Comparison of ENCODE assay signal across 10 cellular contexts in the genomic region with DNA sequence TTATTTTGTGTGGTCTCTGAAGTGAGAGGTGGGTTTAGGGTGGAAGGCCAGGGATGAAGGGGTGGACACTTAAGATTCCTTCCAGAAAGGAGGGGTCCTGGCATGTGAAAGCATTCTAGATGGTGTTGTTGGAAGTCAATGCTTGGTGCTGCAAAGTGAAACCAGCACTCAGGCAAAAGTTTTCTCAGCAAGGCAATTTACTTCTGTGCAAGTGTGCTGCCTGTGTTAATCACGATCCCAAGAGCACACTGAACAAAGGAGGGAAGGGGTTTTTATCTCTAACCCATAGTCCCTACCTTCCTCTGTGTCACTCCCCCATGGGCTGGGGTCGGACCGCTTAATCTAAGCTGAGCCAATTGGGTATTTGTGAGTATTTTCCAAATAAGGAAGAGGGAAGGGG. TPM values are rescaled to one million over a fixed set of nuclear protein-coding genes. Genes with fewer than 3 reads are reported as not detected.
DNase-seq lines count a peak whose midpoint lies in the region; FAIRE-seq and TF ChIP-seq lines count a peak whose summit lies in the region.
"Had no signal": no experiment of that assay in that cellular context is flagged by ENCODE, and none has a peak within 500 bp of the region (broad histone marks: within the 10 kb centered on the region; RNA-seq: fewer than 3 reads in every experiment).

No MANE protein-coding gene starts in this region.

- peaks cover 60 to 62% (median 61%) of the 10 kb centered on the region in 3 experiments for H3K36me3 Mint-ChIP-seq in H9 (ENCODE audit: insufficient read depth in 1 of 3, low read depth in 3 of 3)
- H3K36me3 Mint-ChIP-seq in astrocyte (ENCODE audit: low read depth, unreplicated experiment) = peaks cover 61% of the 10 kb centered on the region
- H3K36me3 Mint-ChIP-seq in mesothelial cell of epicardium = peaks cover 62% of the 10 kb centered on the region

- H3K4me1 ChIP-seq in H9 (ENCODE audit: insufficient read depth, low read length) (no peaks in the 10 kb centered on the region), astrocyte (ENCODE audit: insufficient read depth, low read length) (no peaks in the 10 kb centered on the region)

- H3K9me3 ChIP-seq in H9 (ENCODE audit: control insufficient read depth, low read depth, low read length) = peaks cover 54% of the 10 kb centered on the region
- H3K9me3 ChIP-seq in astrocyte (ENCODE audit: insufficient read depth, low read depth, low read length) = peaks cover 62% of the 10 kb centered on the region

- no peak overlapping the region for H2BK15ac ChIP-seq in H9 (ENCODE audit: low read depth, low read length)

- FAIRE-seq in astrocyte (lab: Jason Lieb, UNC) = no peak

- H4K5ac ChIP-seq in H9 (ENCODE audit: insufficient read length, low read depth, low read length) = no peak overlapping the region

- no peak overlapping the region for H2BK12ac ChIP-seq in H9 (ENCODE audit: insufficient read length, low read depth, low read length)

- no peak overlapping the region for H2BK120ac ChIP-seq in H9 (ENCODE audit: low read depth, low read length, poor library complexity, severe bottlenecking)

- H3K4ac ChIP-seq in H9 (ENCODE audit: low read depth, low read length) = no peak overlapping the region

- H3K36me3 ChIP-seq in astrocyte (ENCODE audit: insufficient read depth, low read length) = peaks cover 26% of the 10 kb centered on the region

- no peak overlapping the region for H3K14ac ChIP-seq in H9 (ENCODE audit: insufficient read depth, low read length)

- TF ChIP-seq CTCF in H9 (conservative IDR thresholded peaks at IDR 0.05) (no peak), astrocyte (IDR thresholded peaks at IDR 0.05; ENCODE audit: insufficient read depth, low read depth, low read length) (no peak), mesothelial cell of epicardium (IDR thresholded peaks at IDR 0.05; ENCODE audit: unreplicated experiment) (no peak), GM13977 (IDR thresholded peaks at IDR 0.05; ENCODE audit: extremely low read depth, insufficient read depth, missing control alignments) (no peak)

- H3K4me3 ChIP-seq in astrocyte (ENCODE audit: insufficient read depth, low read depth, low read length) = peak overlapping the region; percentile 96

- no peak overlapping the region for H2AK5ac ChIP-seq in H9 (ENCODE audit: insufficient read length, low read length)

- H3T11ph ChIP-seq in H9 (ENCODE audit: low read length) = no peak overlapping the region

- H2BK5ac ChIP-seq in H9 (ENCODE audit: insufficient read length, low read length) = no peak overlapping the region

- no peak overlapping the region for H2BK20ac ChIP-seq in H9 (ENCODE audit: low read depth, low read length, poor library complexity, severe bottlenecking)

- H4K91ac ChIP-seq in H9 (ENCODE audit: insufficient read length, low read depth, low read length) = no peak overlapping the region

- no peak overlapping the region for H3K9ac ChIP-seq in H9 (ENCODE audit: extremely low read depth, insufficient read length, low read length)
- H3K9ac ChIP-seq in astrocyte (ENCODE audit: low read length) = no peak overlapping the region

- H3K4me2 ChIP-seq in H9 (ENCODE audit: insufficient read depth, insufficient read length, low read length) (peak overlapping the region; percentile 82), astrocyte (ENCODE audit: low read length) (peak overlapping the region; percentile 95)

- H3K56ac ChIP-seq in H9 (ENCODE audit: insufficient read length, low read depth, low read length) = no peak overlapping the region

- H3K23me2 ChIP-seq in H9 (ENCODE audit: insufficient read length, low read depth, low read length, poor library complexity, severe bottlenecking) = no peaks in the 10 kb centered on the region

- no peak overlapping the region for H2AFZ ChIP-seq in H9 (ENCODE audit: low read length)
- no peak overlapping the region for H2AFZ ChIP-seq in astrocyte (ENCODE audit: low read depth, low read length)

- H3K4me1 Mint-ChIP-seq in H9 (peaks cover 7 to 13% of the 10 kb centered on the region in 2 experiments), astrocyte (ENCODE audit: low read depth, unreplicated experiment) (peaks cover 4% of the 10 kb centered on the region), mesothelial cell of epicardium (peaks cover 10% of the 10 kb centered on the region)

- H3K27me3 Mint-ChIP-seq in H9 (ENCODE audit: low read depth) (peaks cover 9% of the 10 kb centered on the region), astrocyte (ENCODE audit: low read depth, unreplicated experiment) (no peaks in the 10 kb centered on the region), mesothelial cell of epicardium (ENCODE audit: low read depth) (no peaks in the 10 kb centered on the region)

- H3K27me3 ChIP-seq in H9 (ENCODE audit: insufficient read depth, low read length) (no peaks in the 10 kb centered on the region), astrocyte (ENCODE audit: insufficient read depth, low read length) (no peaks in the 10 kb centered on the region)

- peak overlapping the region; percentile 93 to 99 for H3K4me3 Mint-ChIP-seq in H9
- H3K4me3 Mint-ChIP-seq in astrocyte (ENCODE audit: unreplicated experiment) = peak overlapping the region; percentile 98
- H3K4me3 Mint-ChIP-seq in mesothelial cell of epicardium = peak overlapping the region; percentile 92

- in situ Hi-C loops in GM13977 (cut with MboI; ENCODE audit: low pct_unique_long_range_greater_than_20kb, low sequenced_read_pairs, unreplicated experiment) = no loop called here

- no CpG with 5 or more reads among the region's 3 CpGs for WGBS in H9 (ENCODE audit: extremely low coverage, insufficient read length, low lambda C conversion rate)

- H3K79me1 ChIP-seq in H9 (ENCODE audit: insufficient read depth, low read depth, low read length, poor library complexity, severe bottlenecking) = peaks cover 12% of the 10 kb centered on the region

- H4K20me1 ChIP-seq in H9 (ENCODE audit: control insufficient read depth, insufficient read depth, insufficient read length) = no peaks in the 10 kb centered on the region
- H4K20me1 ChIP-seq in astrocyte (ENCODE audit: insufficient read depth, low read length) = peaks cover 37% of the 10 kb centered on the region

- H3K27ac ChIP-seq in H9 (ENCODE audit: insufficient read length, low read depth, low read length) (no peak overlapping the region), astrocyte (ENCODE audit: low read depth, low read length) (no peak overlapping the region)

- no peak overlapping the region for H3K18ac ChIP-seq in H9 (ENCODE audit: insufficient read length, low read depth, low read length)

- DNase-seq in A172 (ENCODE audit: low spot score) (peak; percentile 22), H9 (no peak), astrocyte (ENCODE audit: low read depth) (no peak), mesothelial cell of epicardium (ENCODE audit: low spot score in 2 of 2, unreplicated experiment in 2 of 2) (no peak), nucleus accumbens (lab: John Stamatoyannopoulos, UW) (no peak), AG08396 (ENCODE audit: low spot score) (no peak), GM13977 (ENCODE audit: low spot score) (no peak), middle frontal gyrus (ENCODE audit: extremely low spot score, low spot score) (no peak)
- DNase-seq: NCI-H1092 treated with DMSO at 0.1 percent for 48 hours, WERI-Rb-1 had no signal

- H3K9me3 Mint-ChIP-seq in H9 (peaks cover 63 to 77% of the 10 kb centered on the region in 2 experiments), astrocyte (ENCODE audit: unreplicated experiment) (peaks cover 54% of the 10 kb centered on the region), mesothelial cell of epicardium (peaks cover 74% of the 10 kb centered on the region)

- H4K8ac ChIP-seq in H9 (replicated peaks; ENCODE audit: insufficient read length, low read depth, low read length) = no peak overlapping the region

- H3K79me2 ChIP-seq in H9 (ENCODE audit: insufficient read depth, low read length) = peaks cover 42% of the 10 kb centered on the region; the same call in 1 of the 2 replicates
- H3K79me2 ChIP-seq in astrocyte (ENCODE audit: insufficient read depth, low read length) = peaks cover 63% of the 10 kb centered on the region

- no peak overlapping the region for H3K23ac ChIP-seq in H9 (ENCODE audit: insufficient read length, low read depth, low read length)

- H3K27ac Mint-ChIP-seq in H9 = peak overlapping the region in 2 of 3 experiments; percentile 48 to 94; a peak in 3 of 7 replicates
- peak overlapping the region; percentile 29 for H3K27ac Mint-ChIP-seq in astrocyte (ENCODE audit: unreplicated experiment)
- no peak overlapping the region for H3K27ac Mint-ChIP-seq in mesothelial cell of epicardium

RNA-seq across cellular contexts. Expression of a gene that starts 1.3 kb away (rescaled TPM):
- 36.0 and 48.8 TPM in 2 replicates for total RNA-seq in A172 (2014; rRNA removed; shearing (Covaris generic))
- total RNA-seq in H9 (2021) (43.2 and 44.1 TPM in 2 replicates), astrocyte (30.5 and 32.3 TPM in 2 replicates), mesothelial cell of epicardium (33.5 to 40.5 TPM (median 40.4 TPM) in 3 replicates)

RNA-seq across cellular contexts. Expression of a gene that starts 15.7 kb away (rescaled TPM):
- total RNA-seq in A172 (2014; rRNA removed; shearing (Covaris generic)) = 13.6 and 20.2 TPM in 2 replicates
- 7.9 and 9.3 TPM in 2 replicates for total RNA-seq in H9 (2021)
- total RNA-seq in astrocyte = 3.5 and 4.7 TPM in 2 replicates
- total RNA-seq in mesothelial cell of epicardium = 4.8 to 6.1 TPM (median 6.0 TPM) in 3 replicates

RNA-seq across cellular contexts. Expression of a gene that starts 17.6 kb away (rescaled TPM):
- total RNA-seq in A172 (2014; rRNA removed; shearing (Covaris generic)) = 15.5 and 15.8 TPM in 2 replicates
- 12.9 and 14.8 TPM in 2 replicates for total RNA-seq in H9 (2021)
- total RNA-seq in astrocyte = 18.2 and 21.9 TPM in 2 replicates
- 25.3 to 28.7 TPM (median 25.4 TPM) in 3 replicates for total RNA-seq in mesothelial cell of epicardium

RNA-seq across cellular contexts. Expression of a gene that starts 31.4 kb away (rescaled TPM):
- total RNA-seq in A172 (2014; rRNA removed; shearing (Covaris generic)) = not detected in 2 replicates
- total RNA-seq in H9 (2021) = 27.8 and 28.1 TPM in 2 replicates
- 8.7 and 8.9 TPM in 2 replicates for total RNA-seq in astrocyte
- 15.4 to 17.1 TPM (median 16.7 TPM) in 3 replicates for total RNA-seq in mesothelial cell of epicardium

RNA-seq across cellular contexts. Expression of a gene that starts 36.6 kb away (rescaled TPM):
- 8.5 TPM in 2 replicates for total RNA-seq in A172 (2014; rRNA removed; shearing (Covaris generic))
- total RNA-seq in H9 (2021) = 10.9 and 11.4 TPM in 2 replicates
- 9.3 and 9.7 TPM in 2 replicates for total RNA-seq in astrocyte
- total RNA-seq in mesothelial cell of epicardium = 9.4 to 10.0 TPM (median 9.5 TPM) in 3 replicates
